ENCODE assay signal across 10 cellular contexts in the genomic region with DNA sequence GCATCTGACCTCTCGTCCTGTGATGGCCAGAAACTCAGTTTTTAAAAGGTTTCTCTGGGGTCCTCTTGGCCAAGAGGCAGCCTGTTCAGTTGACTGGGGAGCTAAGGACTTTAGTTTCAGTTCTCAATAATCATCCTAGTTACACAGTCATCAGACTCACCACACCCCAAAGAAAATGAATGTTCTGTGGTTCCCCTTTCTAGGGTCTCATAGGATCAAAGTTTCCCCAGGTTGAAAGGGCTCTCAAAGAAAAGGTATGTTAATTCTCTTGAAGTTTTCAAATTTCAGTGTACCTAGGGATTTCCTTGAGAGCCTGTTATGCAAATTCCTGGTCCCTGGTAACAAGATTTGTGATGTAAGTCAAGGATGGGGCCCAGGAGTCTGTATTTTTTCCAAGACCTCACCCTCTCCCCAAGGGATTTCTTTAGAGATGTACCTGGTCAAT.
DNase-seq lines count a peak whose midpoint lies in the region; ATAC-seq lines count a peak whose summit lies in the region.
"Had no signal": no experiment of that assay in that cellular context is flagged by ENCODE, and none has a peak within 500 bp of the region (broad histone marks: within the 10 kb centered on the region; RNA-seq: fewer than 3 reads in every experiment).

No MANE protein-coding gene starts in this region.

- no peak for DNase-seq in HUDEP-2 (lab: John Stamatoyannopoulos, UW; ENCODE audit: unreplicated experiment in 76 of 76)
- no peak for DNase-seq in nucleus accumbens (lab: John Stamatoyannopoulos, UW)
- no peak for DNase-seq in RKO (ENCODE audit: low spot score)
- no peak for DNase-seq in NCI-H128 (lab: John Stamatoyannopoulos, UW; ENCODE audit: unreplicated experiment)
- DNase-seq: upper lobe of left lung had no signal

- ATAC-seq in GM18858 (IDR thresholded peaks at IDR 0.05; ENCODE audit: unreplicated experiment) (peak; percentile 90), GM21737 (IDR thresholded peaks at IDR 0.05; ENCODE audit: unreplicated experiment) (peak; percentile 94), HG03571 (IDR thresholded peaks at IDR 0.05; ENCODE audit: unreplicated experiment) (peak; percentile 91)

- H3K4me3 ChIP-seq in iPS-18c (ENCODE audit: insufficient read depth, low read depth, low read length): peak overlapping the region; percentile 34; the same call in 1 of the 2 replicates
- H3K4me3 ChIP-seq: prostate gland, upper lobe of left lung had no signal

- H3K9me3 ChIP-seq in iPS-18c (ENCODE audit: control insufficient read depth, insufficient read depth, low read length): no peaks in the 10 kb centered on the region
- H3K9me3 ChIP-seq: prostate gland, upper lobe of left lung had no signal
